ENCODE assay signal across 12 cellular contexts in genomic region chr10:43824934-43825333, GRCh38.
DNase-seq lines count a peak whose midpoint lies in the region; ATAC-seq and TF ChIP-seq lines count a peak whose summit lies in the region.
"Had no signal": no experiment of that assay in that cellular context is flagged by ENCODE, and none has a peak within 500 bp of the region (broad histone marks: within the 10 kb centered on the region; RNA-seq: fewer than 3 reads in every experiment).

No MANE protein-coding gene starts in this region.

- intact Hi-C loops in thyroid gland (cut with DNase I): no loop called here

- H3K27ac ChIP-seq in mesenchymal stem cell (ENCODE audit: low read length, poor library complexity, severe bottlenecking): no peak overlapping the region
- peak overlapping the region; percentile 44 to 62 (median 50) for H3K27ac ChIP-seq in thyroid gland

- no peak overlapping the region for H4K8ac ChIP-seq in mesenchymal stem cell (ENCODE audit: low read length)

- H3K36me3 ChIP-seq in mesenchymal stem cell (ENCODE audit: control insufficient read depth in 1 of 2, insufficient read depth in 2 of 2, low read depth in 1 of 2, low read length in 2 of 2) (no peaks in the 10 kb centered on the region), thyroid gland (no peaks in the 10 kb centered on the region)

- WGBS in mesenchymal stem cell: 76% methylated on average over 4 of the region's 7 CpGs
- WGBS in thyroid gland, 2 donors: 50 to 81% methylated on average over 7 of the region's 7 CpGs

- TF ChIP-seq POLR2A in thyroid gland (IDR thresholded peaks at IDR 0.05): no peak

- H3K18ac ChIP-seq in mesenchymal stem cell (ENCODE audit: low read depth in 1 of 2, low read length in 2 of 2): peak overlapping the region in 1 of 2 experiments; percentile 19

- DNase-seq in MV-4-11 (lab: John Stamatoyannopoulos, UW) (peak; percentile 10), fibroblast of peridontal ligament (ENCODE audit: extremely low read depth) (peak; percentile 92), mesenchymal stem cell (peak; percentile 81), thyroid gland (peak in 1 of 2 donors; percentile 15), DMS 273 treated with DMSO at 0.1 percent for 48 hours (lab: John Stamatoyannopoulos, UW) (no peak), OCI-M2 (lab: John Stamatoyannopoulos, UW; ENCODE audit: unreplicated experiment) (no peak)
- DNase-seq: activated CD4-positive, alpha-beta memory T cell treated with anti-CD3 and anti-CD28 coated beads, Interleukin-2, amount 10 ng/mL, durations not matched to agents 7 days and 5 days; activated naive CD4-positive, alpha-beta T cell treated with anti-CD3 and anti-CD28 coated beads, Interleukin-2, amount 50 U/mL, for 16 hours; CD4-positive, CD25-positive, alpha-beta regulatory T cell; occipital lobe had no signal

- H3K27me3 ChIP-seq in mesenchymal stem cell (ENCODE audit: control insufficient read depth in 1 of 2, insufficient read depth in 1 of 2, low read length in 2 of 2) (peaks cover 0 to 2% of the 10 kb centered on the region in 2 experiments), thyroid gland (no peaks in the 10 kb centered on the region)

- ATAC-seq in HG02852 (IDR thresholded peaks at IDR 0.05; ENCODE audit: unreplicated experiment) (no peak), GM21786 (IDR thresholded peaks at IDR 0.05; ENCODE audit: unreplicated experiment) (no peak)

- no peak overlapping the region for H3K14ac ChIP-seq in mesenchymal stem cell (ENCODE audit: low read length in 2 of 2)

- no peak overlapping the region for H2AFZ ChIP-seq in mesenchymal stem cell (ENCODE audit: low read depth, low read length)

- no peak for TF ChIP-seq CTCF in thyroid gland (IDR thresholded peaks at IDR 0.05)

- no peaks in the 10 kb centered on the region for H3K79me1 ChIP-seq in mesenchymal stem cell (replicated peaks; ENCODE audit: low read length, poor library complexity, severe bottlenecking)

- H3K9me3 ChIP-seq in mesenchymal stem cell (ENCODE audit: control insufficient read depth, low read length) (peaks cover 25% of the 10 kb centered on the region), thyroid gland (no peaks in the 10 kb centered on the region)

- no peak overlapping the region for H2AK5ac ChIP-seq in mesenchymal stem cell (ENCODE audit: low read length, severe bottlenecking)

- H3K4me3 ChIP-seq in mesenchymal stem cell (ENCODE audit: insufficient read depth in 1 of 2, low read depth in 1 of 2, low read length in 2 of 2) (no peak overlapping the region), thyroid gland (replicated peaks in 1 of 3) (no peak overlapping the region)

- no peak overlapping the region for H2BK5ac ChIP-seq in mesenchymal stem cell (ENCODE audit: low read depth, low read length, poor library complexity, severe bottlenecking)

- H2BK15ac ChIP-seq in mesenchymal stem cell (ENCODE audit: low read depth, poor library complexity, severe bottlenecking): no peak overlapping the region

- H2BK12ac ChIP-seq in mesenchymal stem cell (ENCODE audit: low read length in 2 of 2): no peak overlapping the region

- H2BK120ac ChIP-seq in mesenchymal stem cell (ENCODE audit: low read depth, low read length): no peak overlapping the region

- no peak overlapping the region for H3K4ac ChIP-seq in mesenchymal stem cell (ENCODE audit: low read depth in 1 of 2, low read length in 2 of 2)

- no peak overlapping the region for H3K4me2 ChIP-seq in mesenchymal stem cell (ENCODE audit: low read length, poor library complexity, severe bottlenecking)

- H3K4me1 ChIP-seq in mesenchymal stem cell (ENCODE audit: control insufficient read depth, insufficient read depth, low read depth, low read length) (no peaks in the 10 kb centered on the region), thyroid gland (peaks cover 11 to 13% of the 10 kb centered on the region in 2 donors)

- no peak overlapping the region for H3K23ac ChIP-seq in mesenchymal stem cell (ENCODE audit: low read length in 2 of 2)

- H4K91ac ChIP-seq in mesenchymal stem cell (ENCODE audit: low read length): no peak overlapping the region

- H3K9ac ChIP-seq in mesenchymal stem cell (ENCODE audit: low read length): peak overlapping the region; percentile 61

Comparison
In these comparisons a context has a peak if more than half of its experiments do, and no peak if none do; other contexts are left out.
1. DNase-seq: peak in MV-4-11 (single experiment), fibroblast of peridontal ligament (single experiment) and mesenchymal stem cell (single experiment); none in DMS 273 treated with DMSO at 0.1 percent for 48 hours (single experiment) and OCI-M2 (single experiment).